8 cellular contexts compared by ENCODE assay signal in genomic region chr5:53381-54174, GRCh38. TPM values are rescaled to one million over a fixed set of nuclear protein-coding genes. Genes with fewer than 3 reads are reported as not detected.
DNase-seq lines count a peak whose midpoint lies in the region; ATAC-seq lines count a peak whose summit lies in the region.

No MANE protein-coding gene starts in this region.

- intact Hi-C loops in right cardiac atrium (cut with DNase I): no loop called here

- peaks cover 4% of the 10 kb centered on the region for H3K9me3 ChIP-seq in right cardiac atrium (ENCODE audit: control insufficient read depth, low read length)

- DNase-seq in EL: peak; percentile 67
- DNase-seq in NCI-H2196 (lab: John Stamatoyannopoulos, UW; ENCODE audit: unreplicated experiment): peak; percentile 87
- DNase-seq in activated T-helper 9 cell treated with anti-CD3 and anti-CD28 coated beads, Interleukin-2, amount 50 U/mL, for 16 hours (ENCODE audit: low read depth): peak; percentile 17
- peak; percentile 37 to 71 (median 70) for DNase-seq in right cardiac atrium
- DNase-seq in stimulated activated CD4-positive, alpha-beta T cell treated with anti-CD3 and anti-CD28 coated beads, Interleukin-12 subunit alpha, Interleukin-12 subunit beta, amount 100 ng/mL, for 24 hours (ENCODE audit: low read depth in 2 of 2): peak; percentile 17 to 49
- no peak for DNase-seq in LoVo (ENCODE audit: low spot score)
- no peak for DNase-seq in pons (ENCODE audit: low spot score)
- no peak for DNase-seq in NK-92 treated with Interleukin-12 subunit alpha and Interleukin-12 subunit beta, amount 100 ng/mL, for 24 hours (lab: John Stamatoyannopoulos, UW)

- no peaks in the 10 kb centered on the region for H3K4me1 ChIP-seq in right cardiac atrium (ENCODE audit: control insufficient read depth, insufficient read depth, low read length)

- no peaks in the 10 kb centered on the region for H3K27me3 ChIP-seq in right cardiac atrium (ENCODE audit: control insufficient read depth, insufficient read depth)

- WGBS in right cardiac atrium: 1% methylated on average over 81 of the region's 84 CpGs

- H3K4me3 ChIP-seq in right cardiac atrium (ENCODE audit: low read length): peak overlapping the region; percentile 72

- ATAC-seq in right cardiac atrium: peak; percentile 77 to 84

- no peak overlapping the region for H3K27ac ChIP-seq in right cardiac atrium (ENCODE audit: low read length)

RNA-seq across cellular contexts. Expression of gene PLEKHG4B, which starts 38.4 kb away (rescaled TPM):
- under 1 TPM in 1 of 4 donors, not detected in 3; 0.06 TPM for total RNA-seq in right cardiac atrium
- under 0.01 TPM for polyA plus RNA-seq in right cardiac atrium

Comparison
In these comparisons a context has a peak if more than half of its experiments do, and no peak if none do; other contexts are left out.
1. DNase-seq: peak in EL (single experiment), NCI-H2196 (single experiment), activated T-helper 9 cell treated with anti-CD3 and anti-CD28 coated beads, Interleukin-2, amount 50 U/mL, for 16 hours (single experiment), right cardiac atrium (3 of 3) and stimulated activated CD4-positive, alpha-beta T cell treated with anti-CD3 and anti-CD28 coated beads, Interleukin-12 subunit alpha, Interleukin-12 subunit beta, amount 100 ng/mL, for 24 hours (2 of 2); none in LoVo (single experiment), pons (single experiment) and NK-92 treated with Interleukin-12 subunit alpha and Interleukin-12 subunit beta, amount 100 ng/mL, for 24 hours (single experiment).